Comparison of ENCODE assay signal across 8 cellular contexts in genomic region chr1:235866207-235866912, GRCh38.
DNase-seq lines count a peak whose midpoint lies in the region; TF ChIP-seq lines count a peak whose summit lies in the region.

TSS of gene LYST (minus strand) at chr1:235866906. CDS start at chr1:235830417, 36,489 bp downstream.

- TF ChIP-seq CTCF in HFF-Myc (IDR thresholded peaks at IDR 0.05; ENCODE audit: low read depth, low read length, missing control alignments), result peak; percentile 41
- peak; percentile 66 for TF ChIP-seq CTCF in MM.1S (IDR thresholded peaks at IDR 0.05; ENCODE audit: low read length)
- TF ChIP-seq CTCF in WERI-Rb-1 (IDR thresholded peaks at IDR 0.05; ENCODE audit: low read depth, low read length), result peak; percentile 55

- H4K20me1 ChIP-seq in MM.1S (ENCODE audit: insufficient read depth, low read length), result no peaks in the 10 kb centered on the region

- H3K27me3 ChIP-seq in MM.1S (replicated peaks; ENCODE audit: insufficient read depth, low read length) (no peaks in the 10 kb centered on the region), WERI-Rb-1 (ENCODE audit: insufficient read depth, low read depth, severe bottlenecking) (no peaks in the 10 kb centered on the region)

- peak within 1 kb of the TSS; percentile 97 for H2AFZ ChIP-seq in MM.1S (ENCODE audit: low read length)

- DNase-seq in NCI-H1694 treated with DMSO at 0.1 percent for 48 hours (lab: John Stamatoyannopoulos, UW) (peak; percentile 45), NCI-H1694 (lab: John Stamatoyannopoulos, UW) (no peak), HFF-Myc (ENCODE audit: extremely low read depth, low read depth) (no peak), MM.1S (peak; percentile 75), WERI-Rb-1 (peak; percentile 91), cerebellar cortex (ENCODE audit: low spot score) (peak; percentile 59), kidney glomerular epithelial cell (lab: John Stamatoyannopoulos, UW) (peak; percentile 31)
- peak; percentile 56 for DNase-seq in stimulated activated CD4-positive, alpha-beta T cell treated with anti-CD3 and anti-CD28 coated beads, Interleukin-1b, Interleukin-23, amount 100 ng/mL, for 48 hours

- H3K9me3 ChIP-seq in MM.1S (replicated peaks; ENCODE audit: insufficient read depth, low read length), result no peaks in the 10 kb centered on the region
- no peaks in the 10 kb centered on the region for H3K9me3 ChIP-seq in WERI-Rb-1 (ENCODE audit: severe bottlenecking)

- peak within 1 kb of the TSS; percentile 87 for H3K9ac ChIP-seq in MM.1S (ENCODE audit: low read length)

- no peaks in the 10 kb centered on the region for H3K9me2 ChIP-seq in MM.1S (replicated peaks; ENCODE audit: insufficient read depth, low read length)

- 0 out of 2 replicates have a peak, but pooled peaks cover 3% of the 10 kb centered on the region for H3K4me1 ChIP-seq in MM.1S (ENCODE audit: low read length)

- H3K79me2 ChIP-seq in MM.1S (ENCODE audit: low read length), result peaks cover 15% of the 10 kb centered on the region

- H3K27ac ChIP-seq in MM.1S (ENCODE audit: low read length) (peak within 1 kb of the TSS; percentile 76), WERI-Rb-1 (peak within 1 kb of the TSS; percentile 84)

- H3K36me3 ChIP-seq in MM.1S (replicated peaks; ENCODE audit: insufficient read depth, low read length) (no peaks in the 10 kb centered on the region), WERI-Rb-1 (no peaks in the 10 kb centered on the region)

- H3K4me2 ChIP-seq in MM.1S (ENCODE audit: low read depth, low read length), result peak within 1 kb of the TSS; percentile 92

- H3K4me3 ChIP-seq in HFF-Myc (replicated peaks; ENCODE audit: low read depth, low read length) (peak within 1 kb of the TSS; percentile 74), MM.1S (ENCODE audit: low read length) (peak within 1 kb of the TSS; percentile 88), WERI-Rb-1 (ENCODE audit: low read depth, low read length) (peak within 1 kb of the TSS; percentile 86)

- peaks cover 22% of the 10 kb centered on the region; the same call in 1 of the 2 replicates for H3F3A ChIP-seq in MM.1S (ENCODE audit: insufficient read depth, low read length)

Comparison
In these comparisons a context has a peak if more than half of its experiments do, and no peak if none do; other contexts are left out.
1. DNase-seq: peak in NCI-H1694 treated with DMSO at 0.1 percent for 48 hours (single experiment), MM.1S (single experiment), WERI-Rb-1 (single experiment), cerebellar cortex (single experiment), kidney glomerular epithelial cell (single experiment) and stimulated activated CD4-positive, alpha-beta T cell treated with anti-CD3 and anti-CD28 coated beads, Interleukin-1b, Interleukin-23, amount 100 ng/mL, for 48 hours (single experiment); none in NCI-H1694 (single experiment) and HFF-Myc (single experiment).
2. Peak in every context shown above with its lines, with median percentiles within 50 percentile points of each other: H3K4me3 ChIP-seq and CTCF ChIP-seq.